Comparison of ENCODE assay signal across 19 cellular contexts in genomic region chr1:208119225-208119606, GRCh38.
DNase-seq lines count a peak whose midpoint lies in the region; ATAC-seq and TF ChIP-seq lines count a peak whose summit lies in the region.
"Had no signal": no experiment of that assay in that cellular context is flagged by ENCODE, and none has a peak within 500 bp of the region (broad histone marks: within the 10 kb centered on the region; RNA-seq: fewer than 3 reads in every experiment).

No MANE protein-coding gene starts in this region.

- H2BK120ac ChIP-seq in IMR-90 (ENCODE audit: low read depth, low read length), result no peak overlapping the region

- no peak overlapping the region for H3K56ac ChIP-seq in IMR-90 (ENCODE audit: extremely low read depth, insufficient read depth, low read length)

- 0 out of 2 replicates have a peak overlapping the region, but pooled peaks have one; percentile 31 for H3K23ac ChIP-seq in IMR-90 (ENCODE audit: low read depth, low read length)

- H3K9me3 ChIP-seq in IMR-90 (ENCODE audit: control insufficient read depth, insufficient read depth, low read length), result no peaks in the 10 kb centered on the region
- no peaks in the 10 kb centered on the region for H3K9me3 ChIP-seq in body of pancreas
- H3K9me3 ChIP-seq in liver (ENCODE audit: control insufficient read depth in 4 of 4, low read length in 3 of 4), result no peaks in the 10 kb centered on the region
- no peaks in the 10 kb centered on the region for H3K9me3 ChIP-seq in left ventricle myocardium inferior (replicated peaks)
- H3K9me3 ChIP-seq: BLaER1, Peyer's patch, SK-N-SH had no signal

- TF ChIP-seq RAD21 in IMR-90 (IDR thresholded peaks at IDR 0.05; ENCODE audit: low read length) (no peak), liver (IDR thresholded peaks at IDR 0.05) (peak in 1 of 2 donors; percentile 11)

- H3K4me1 ChIP-seq in IMR-90 (ENCODE audit: control insufficient read depth, insufficient read depth, low read length) (no peaks in the 10 kb centered on the region), body of pancreas (peaks cover 34% of the 10 kb centered on the region), liver (ENCODE audit: control insufficient read depth in 4 of 4, insufficient read depth in 4 of 4, low read length in 3 of 4) (peaks cover 7 to 24% (median 16%) of the 10 kb centered on the region in 4 donors), left ventricle myocardium inferior (peaks cover 45% of the 10 kb centered on the region)

- H2AFZ ChIP-seq in IMR-90 (replicated peaks; ENCODE audit: low read length, poor library complexity), result no peak overlapping the region
- H2AFZ ChIP-seq: GM23338 had no signal

- POLR2A ChIA-PET in IMR-90 (lab: Charles Lee; ENCODE audit: unreplicated experiment), result no interaction called here

- peaks cover 2% of the 10 kb centered on the region; the same call in 1 of the 2 replicates for H3K9me1 ChIP-seq in IMR-90 (ENCODE audit: insufficient read depth, low read length)

- no peak for DNase-seq in IMR-90
- peak; percentile 39 for DNase-seq in OCI-M1 (lab: John Stamatoyannopoulos, UW)
- no peak for DNase-seq in body of pancreas
- no peak for DNase-seq in Right ventricle myocardium superior
- no peak for DNase-seq in substantia nigra (lab: John Stamatoyannopoulos, UW)
- DNase-seq in left ventricle myocardium inferior, result no peak
- no peak for DNase-seq in activated naive CD4-positive, alpha-beta T cell (lab: John Stamatoyannopoulos, UW)
- DNase-seq: CD8-positive, alpha-beta T cell; EL; NCI-H1436; NCI-H2029; NCI-H526; Peyer's patch; SK-N-SH had no signal

- no peak overlapping the region for H4K8ac ChIP-seq in IMR-90 (ENCODE audit: low read depth in 2 of 2, low read length in 2 of 2)

- no CpG with 5 or more reads among the region's 4 CpGs for WGBS in IMR-90 (ENCODE audit: extremely low coverage in 2 of 2, insufficient read length in 1 of 2), 2 experiments
- 28 to 34% methylated on average over 4 of the region's 4 CpGs for WGBS in body of pancreas, 2 donors
- 24% methylated on average over 4 of the region's 4 CpGs for WGBS in liver

- no TSS peak for BruUV-seq in IMR-90 (replicated peaks; lab: Mats Ljungman, UMichigan)

- H3K27ac ChIP-seq in IMR-90 (ENCODE audit: insufficient read depth, low read length), result no peak overlapping the region
- no peak overlapping the region for H3K27ac ChIP-seq in body of pancreas
- peak overlapping the region; percentile 37 to 72 for H3K27ac ChIP-seq in liver (ENCODE audit: low read depth in 1 of 2, low read length in 2 of 2)
- no peak overlapping the region for H3K27ac ChIP-seq in substantia nigra (ENCODE audit: low read depth, low read length, poor library complexity, severe bottlenecking)
- H3K27ac ChIP-seq in left ventricle myocardium inferior (replicated peaks), result no peak overlapping the region
- H3K27ac ChIP-seq: BLaER1, Peyer's patch had no signal

- no peaks in the 10 kb centered on the region; a peak in 1 of 4 replicates for H3K79me1 ChIP-seq in IMR-90 (ENCODE audit: low read depth in 1 of 2, low read length in 2 of 2)

- H4K91ac ChIP-seq in IMR-90 (ENCODE audit: insufficient read depth, low read depth, low read length), result no peak overlapping the region

- intact Hi-C loops in IMR-90 (cut with micrococcal nuclease) (no loop called here), body of pancreas (cut with DNase I) (no loop called here), Right ventricle myocardium superior (cut with DNase I) (no loop called here), left ventricle myocardium inferior (cut with micrococcal nuclease) (no loop called here)

- in situ Hi-C loops in IMR-90 (cut with MboI; ENCODE audit: low sequenced_read_pairs), result no loop called here

- H3K4ac ChIP-seq in IMR-90 (ENCODE audit: low read depth, low read length), result no peak overlapping the region

- H3K14ac ChIP-seq in IMR-90 (replicated peaks; ENCODE audit: low read depth, low read length), result no peak overlapping the region

- CTCF ChIA-PET in IMR-90 (lab: Yijun Ruan, JAX), result no interaction called here

- TF ChIP-seq POLR2A in IMR-90 (IDR thresholded peaks at IDR 0.05; ENCODE audit: low read depth, low read length) (no peak), body of pancreas (IDR thresholded peaks at IDR 0.05) (no peak)

- dilution Hi-C loops in IMR-90 (cut with HindIII; ENCODE audit: low sequenced_read_pairs, unreplicated experiment), result no loop called here

- H2AK5ac ChIP-seq in IMR-90 (ENCODE audit: low read depth, low read length), result no peak overlapping the region

- H4K20me1 ChIP-seq in IMR-90 (ENCODE audit: insufficient read depth, low read length), result no peaks in the 10 kb centered on the region
- H4K20me1 ChIP-seq: BLaER1 had no signal

- no peak overlapping the region for H3K18ac ChIP-seq in IMR-90 (ENCODE audit: low read depth, low read length)

- H3K4me3 ChIP-seq in IMR-90 (ENCODE audit: insufficient read depth, low read depth, low read length), result no peak overlapping the region
- no peak overlapping the region for H3K4me3 ChIP-seq in body of pancreas
- no peak overlapping the region for H3K4me3 ChIP-seq in liver (ENCODE audit: low read depth in 1 of 3, low read length in 3 of 3)
- H3K4me3 ChIP-seq in left ventricle myocardium inferior, result no peak overlapping the region
- H3K4me3 ChIP-seq: BLaER1, GM12878, GM23338, Peyer's patch had no signal

- no peak overlapping the region for H2AK9ac ChIP-seq in IMR-90 (replicated peaks; ENCODE audit: low read depth, low read length, poor library complexity)

- H3K4me2 ChIP-seq in IMR-90 (ENCODE audit: low read depth, low read length), result no peak overlapping the region
- H3K4me2 ChIP-seq: GM23338 had no signal

- no peak overlapping the region for H3K9ac ChIP-seq in IMR-90 (ENCODE audit: low read depth, low read length)
- H3K9ac ChIP-seq in liver (ENCODE audit: low read depth in 1 of 2, low read length in 2 of 2), result no peak overlapping the region
- H3K9ac ChIP-seq: BLaER1, SK-N-SH had no signal

- H3K27me3 ChIP-seq in IMR-90 (ENCODE audit: control insufficient read depth, insufficient read depth, low read length) (no peaks in the 10 kb centered on the region), body of pancreas (no peaks in the 10 kb centered on the region), liver (ENCODE audit: control insufficient read depth in 4 of 4, insufficient read depth in 4 of 4, low read length in 3 of 4) (no peaks in the 10 kb centered on the region), left ventricle myocardium inferior (ENCODE audit: low read depth) (no peaks in the 10 kb centered on the region)
- H3K27me3 ChIP-seq: BLaER1, Peyer's patch had no signal

- no peak overlapping the region for H2BK15ac ChIP-seq in IMR-90 (ENCODE audit: low read depth, low read length)

- no peak overlapping the region for H4K5ac ChIP-seq in IMR-90 (ENCODE audit: low read depth, low read length)

- TF ChIP-seq CTCF in IMR-90 (conservative IDR thresholded peaks at IDR 0.05; ENCODE audit: low read depth, low read length) (no peak), body of pancreas (IDR thresholded peaks at IDR 0.05) (no peak), liver (IDR thresholded peaks at IDR 0.05; ENCODE audit: low read depth, low read length, missing input control) (no peak), left ventricle myocardium inferior (IDR thresholded peaks at IDR 0.05; ENCODE audit: borderline replicate concordance) (no peak)

- H3K36me3 ChIP-seq in IMR-90 (ENCODE audit: control insufficient read depth, insufficient read depth, low read length) (no peaks in the 10 kb centered on the region), body of pancreas (replicated peaks in 1 of 2; ENCODE audit: insufficient read depth in 1 of 2, low read depth in 2 of 2) (no peaks in the 10 kb centered on the region), liver (ENCODE audit: control insufficient read depth in 4 of 4, insufficient read depth in 3 of 4, low read depth in 1 of 4, low read length in 3 of 4) (no peaks in the 10 kb centered on the region), left ventricle myocardium inferior (no peaks in the 10 kb centered on the region)
- H3K36me3 ChIP-seq: BLaER1, Peyer's patch had no signal

- H2BK20ac ChIP-seq in IMR-90 (ENCODE audit: low read depth, low read length), result no peak overlapping the region

- ATAC-seq in IMR-90 (ENCODE audit: low read depth), result no peak
- peak; percentile 26 for ATAC-seq in body of pancreas
- no peak for ATAC-seq in Right ventricle myocardium superior (ENCODE audit: poor library complexity)
- ATAC-seq: CD8-positive, alpha-beta T cell; GM12878; GM23338; HCT116 had no signal

- H2BK5ac ChIP-seq in IMR-90 (ENCODE audit: low read depth, low read length, poor library complexity, severe bottlenecking), result no peak overlapping the region

TF ChIP-seq in IMR-90, 13 proteins besides CTCF, POLR2A, EP300 and RAD21 (continues in another document):
- TF ChIP-seq FOS (IDR thresholded peaks at IDR 0.05; ENCODE audit: low read depth, low read length) (no peak), SMC3 (IDR thresholded peaks at IDR 0.05; ENCODE audit: low read depth, low read length) (no peak), RCOR1 (IDR thresholded peaks at IDR 0.05; ENCODE audit: insufficient replicate concordance, low read length) (no peak), MXI1 (IDR thresholded peaks at IDR 0.05; ENCODE audit: borderline replicate concordance, low read depth, low read length) (no peak), MAFK (IDR thresholded peaks at IDR 0.05; ENCODE audit: low read depth, low read length) (no peak), CEBPB (IDR thresholded peaks at IDR 0.05; ENCODE audit: low read depth, low read length) (no peak), BHLHE40 (IDR thresholded peaks at IDR 0.05; ENCODE audit: low read depth, low read length) (no peak), NFE2L2 (IDR thresholded peaks at IDR 0.05; ENCODE audit: low read depth, low read length) (no peak)

TF ChIP-seq in liver, 16 proteins besides CTCF, POLR2A, EP300 and RAD21:
- TF ChIP-seq HNF4A (conservative IDR thresholded peaks at IDR 0.05) (peak in 1 of 2 donors; percentile 42), NR2F2 (IDR thresholded peaks at IDR 0.05) (peak; percentile 10), JUND (IDR thresholded peaks at IDR 0.05) (peak in 1 of 2 donors; percentile 5), SP1 (IDR thresholded peaks at IDR 0.05) (no peak), TAF1 (conservative IDR thresholded peaks at IDR 0.05) (no peak), RXRA (IDR thresholded peaks at IDR 0.05) (peak; percentile 11 to 41)

Comparison
In these comparisons a context has a peak if more than half of its experiments do, and no peak if none do; other contexts are left out.
1. H3K27ac ChIP-seq: peak in liver (2 of 2); none in IMR-90 (single experiment), body of pancreas (0 of 4), substantia nigra (single experiment) and left ventricle myocardium inferior (single experiment).